Comparison of ENCODE assay signal across 9 cellular contexts in the genomic region with DNA sequence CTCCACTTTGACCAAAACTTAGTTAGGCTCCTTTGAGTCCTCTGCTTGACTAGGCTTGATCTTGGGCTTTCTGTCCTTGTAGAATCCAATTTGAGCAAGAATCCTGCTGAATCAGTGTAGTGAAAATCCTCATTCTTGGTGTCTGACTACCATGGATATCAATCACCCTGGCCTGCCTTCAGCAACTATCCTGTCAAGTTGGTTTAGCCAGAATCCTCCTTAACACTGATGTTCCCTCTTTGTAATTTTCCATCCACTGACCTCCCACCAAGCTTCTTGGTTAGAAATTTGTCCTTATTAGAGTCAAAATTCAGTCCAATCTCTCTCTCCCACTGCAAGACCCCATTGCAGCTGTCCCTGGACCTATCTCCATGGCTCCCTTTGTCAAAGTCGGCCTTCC. TPM values are rescaled to one million over a fixed set of nuclear protein-coding genes. Genes with fewer than 3 reads are reported as not detected.
DNase-seq lines count a peak whose midpoint lies in the region; ATAC-seq and FAIRE-seq lines count a peak whose summit lies in the region.
"Had no signal": no experiment of that assay in that cellular context is flagged by ENCODE, and none has a peak within 500 bp of the region (broad histone marks: within the 10 kb centered on the region; RNA-seq: fewer than 3 reads in every experiment).

No MANE protein-coding gene starts in this region.

- POLR2A ChIA-PET in activated CD8-positive, alpha-beta T cell treated with anti-CD3 and anti-CD28 coated beads, Interleukin-2, amount 10 ng/mL, durations not matched to agents 7 days and 5 days (lab: Charles Lee), result interaction anchor here (1.3 kb wide), 1 partner anchor 302 kb away, joined by 6 read pairs; no protein-coding TSS in a partner anchor

- 99 to 100% (median 100%) methylated on average over 1 of the region's 1 CpG for WGBS in small intestine, 3 donors

- H3K27ac ChIP-seq in BLaER1 treated with 17β-estradiol and CSF1 and Interleukin-3, amounts not matched to agents 10 nM and 100 nM, result peak overlapping the region in 5 of 11 experiments; percentile 4 to 79 (median 75); a peak in 4 of 22 replicates
- H3K27ac ChIP-seq in small intestine (ENCODE audit: low read depth in 1 of 2, low read length in 1 of 2), result no peak overlapping the region

- H3K27ac Mint-ChIP-seq in activated CD8-positive, alpha-beta T cell treated with anti-CD3 and anti-CD28 coated beads, Interleukin-2, amount 10 ng/mL, durations not matched to agents 7 days and 5 days, result no peak overlapping the region
- H3K27ac Mint-ChIP-seq: WTC11 had no signal

- H3K4me2 ChIP-seq in BLaER1 treated with 17β-estradiol and CSF1 and Interleukin-3, amounts not matched to agents 10 nM and 100 nM, result peak overlapping the region in 9 of 11 experiments; percentile 35 to 99 (median 89); a peak in 15 of 22 replicates

- H3K4me1 ChIP-seq in BLaER1 treated with 17β-estradiol and CSF1 and Interleukin-3, amounts not matched to agents 10 nM and 100 nM, result peaks cover 12 to 28% (median 17%) of the 10 kb centered on the region in 10 experiments
- H3K4me1 ChIP-seq in mucosa of stomach (ENCODE audit: control insufficient read depth, insufficient read depth, low read length) (peaks cover 6% of the 10 kb centered on the region), small intestine (ENCODE audit: control insufficient read depth in 2 of 2, insufficient read depth in 1 of 2, low read depth in 1 of 2, low read length in 1 of 2) (peaks cover 0 to 5% of the 10 kb centered on the region in 2 donors)

- FAIRE-seq in small intestine (lab: Jason Lieb, UNC), result no peak

- peak overlapping the region in 4 of 11 experiments; percentile 75 to 88 (median 84); a peak in 5 of 22 replicates for H3K9ac ChIP-seq in BLaER1 treated with 17β-estradiol and CSF1 and Interleukin-3, amounts not matched to agents 10 nM and 100 nM
- H3K9ac ChIP-seq in mucosa of stomach (ENCODE audit: low read length), result peak overlapping the region; percentile 92

- H3K9me3 ChIP-seq in BLaER1 treated with 17β-estradiol and CSF1 and Interleukin-3, amounts not matched to agents 10 nM and 100 nM (replicated peaks in 1 of 11), result no peaks in the 10 kb centered on the region
- H3K9me3 ChIP-seq in mucosa of stomach (ENCODE audit: control insufficient read depth, low read length) (no peaks in the 10 kb centered on the region), small intestine (ENCODE audit: control insufficient read depth, low read depth) (no peaks in the 10 kb centered on the region)

- DNase-seq in HCEC 1CT (peak; percentile 4), small intestine (no peak), NOMO-1 (lab: John Stamatoyannopoulos, UW; ENCODE audit: unreplicated experiment in 2 of 2) (no peak), 8988T (no peak), anterior cingulate cortex (lab: John Stamatoyannopoulos, UW) (no peak)
- DNase-seq in activated CD8-positive, alpha-beta T cell treated with anti-CD3 and anti-CD28 coated beads, Interleukin-2, amount 10 ng/mL, durations not matched to agents 7 days and 5 days, result no peak

- peak overlapping the region in 8 of 10 experiments; percentile 77 to 97 (median 90); a peak in 12 of 20 replicates for H3K4me3 ChIP-seq in BLaER1 treated with 17β-estradiol and CSF1 and Interleukin-3, amounts not matched to agents 10 nM and 100 nM
- H3K4me3 ChIP-seq in mucosa of stomach (ENCODE audit: low read length) (no peak overlapping the region), small intestine (ENCODE audit: low read depth in 1 of 2, low read length in 2 of 2) (no peak overlapping the region)

- no peak for ATAC-seq in activated CD8-positive, alpha-beta T cell treated with anti-CD3 and anti-CD28 coated beads, Interleukin-2, amount 10 ng/mL, durations not matched to agents 7 days and 5 days

- no peaks in the 10 kb centered on the region for H3K27me3 ChIP-seq in BLaER1 treated with 17β-estradiol and CSF1 and Interleukin-3, amounts not matched to agents 10 nM and 100 nM
- H3K27me3 ChIP-seq in mucosa of stomach (ENCODE audit: control insufficient read depth, insufficient read depth, low read length), result no peaks in the 10 kb centered on the region
- H3K27me3 ChIP-seq in small intestine (ENCODE audit: control insufficient read depth in 2 of 2, insufficient read depth in 2 of 2, low read length in 2 of 2), result no peaks in the 10 kb centered on the region

- no peaks in the 10 kb centered on the region; a peak in 1 of 22 replicates for H4K20me1 ChIP-seq in BLaER1 treated with 17β-estradiol and CSF1 and Interleukin-3, amounts not matched to agents 10 nM and 100 nM

- CTCF ChIA-PET in activated CD8-positive, alpha-beta T cell treated with anti-CD3 and anti-CD28 coated beads, Interleukin-2, amount 10 ng/mL, durations not matched to agents 7 days and 5 days (lab: Charles Lee), result interaction anchor here (0.6 to 3.8 kb wide), 30 partner anchors 11 to 931 kb away, joined by 3 to 37 read pairs (median 4); no protein-coding TSS in a partner anchor

- peaks cover 31% of the 10 kb centered on the region for H3K4me1 Mint-ChIP-seq in activated CD8-positive, alpha-beta T cell treated with anti-CD3 and anti-CD28 coated beads, Interleukin-2, amount 10 ng/mL, durations not matched to agents 7 days and 5 days (ENCODE audit: low read depth)

- no peaks in the 10 kb centered on the region for H3K27me3 Mint-ChIP-seq in activated CD8-positive, alpha-beta T cell treated with anti-CD3 and anti-CD28 coated beads, Interleukin-2, amount 10 ng/mL, durations not matched to agents 7 days and 5 days (ENCODE audit: low read depth)

- peaks cover 0 to 16% (median 6%) of the 10 kb centered on the region in 11 experiments; a peak in 8 of 22 replicates for H3K36me3 ChIP-seq in BLaER1 treated with 17β-estradiol and CSF1 and Interleukin-3, amounts not matched to agents 10 nM and 100 nM
- no peaks in the 10 kb centered on the region for H3K36me3 ChIP-seq in mucosa of stomach (ENCODE audit: control insufficient read depth, insufficient read depth, low read length)
- peaks cover 0 to 2% of the 10 kb centered on the region in 2 donors for H3K36me3 ChIP-seq in small intestine (ENCODE audit: control insufficient read depth in 2 of 2, insufficient read depth in 2 of 2, low read length in 2 of 2)

- no peaks in the 10 kb centered on the region for H3K9me3 Mint-ChIP-seq in activated CD8-positive, alpha-beta T cell treated with anti-CD3 and anti-CD28 coated beads, Interleukin-2, amount 10 ng/mL, durations not matched to agents 7 days and 5 days (ENCODE audit: insufficient read depth)
- H3K9me3 Mint-ChIP-seq: WTC11 had no signal

- peaks cover 5% of the 10 kb centered on the region for H3K36me3 Mint-ChIP-seq in activated CD8-positive, alpha-beta T cell treated with anti-CD3 and anti-CD28 coated beads, Interleukin-2, amount 10 ng/mL, durations not matched to agents 7 days and 5 days (ENCODE audit: low read depth)
- H3K36me3 Mint-ChIP-seq: WTC11 had no signal

- peak overlapping the region; percentile 95 for H3K4me3 Mint-ChIP-seq in activated CD8-positive, alpha-beta T cell treated with anti-CD3 and anti-CD28 coated beads, Interleukin-2, amount 10 ng/mL, durations not matched to agents 7 days and 5 days

RNA-seq across cellular contexts. Expression of a gene that starts 0.5 kb away (rescaled TPM):
- total RNA-seq in activated CD8-positive, alpha-beta T cell treated with anti-CD3 and anti-CD28 coated beads, Interleukin-2, amount 10 ng/mL, durations not matched to agents 7 days and 5 days, result 10 to 100 TPM; 16.9 to 18.0 TPM
- 10 to 100 TPM; 10.6 to 13.6 (median 12.4) TPM for polyA plus RNA-seq in small intestine

RNA-seq across cellular contexts. Expression of a gene that starts 39.2 kb away (rescaled TPM):
- total RNA-seq in activated CD8-positive, alpha-beta T cell treated with anti-CD3 and anti-CD28 coated beads, Interleukin-2, amount 10 ng/mL, durations not matched to agents 7 days and 5 days, result not detected
- 1 to 10 TPM in 1 of 3 donors, under 1 TPM in 2; 0.27 to 1.2 (median 0.45) TPM for polyA plus RNA-seq in small intestine

Comparison
In these comparisons a context has a peak if more than half of its experiments do, and no peak if none do; other contexts are left out.
1. H3K4me3 ChIP-seq: peak in BLaER1 treated with 17β-estradiol and CSF1 and Interleukin-3, amounts not matched to agents 10 nM and 100 nM (8 of 10); none in mucosa of stomach (single experiment) and small intestine (0 of 2).